In the genomic region with DNA sequence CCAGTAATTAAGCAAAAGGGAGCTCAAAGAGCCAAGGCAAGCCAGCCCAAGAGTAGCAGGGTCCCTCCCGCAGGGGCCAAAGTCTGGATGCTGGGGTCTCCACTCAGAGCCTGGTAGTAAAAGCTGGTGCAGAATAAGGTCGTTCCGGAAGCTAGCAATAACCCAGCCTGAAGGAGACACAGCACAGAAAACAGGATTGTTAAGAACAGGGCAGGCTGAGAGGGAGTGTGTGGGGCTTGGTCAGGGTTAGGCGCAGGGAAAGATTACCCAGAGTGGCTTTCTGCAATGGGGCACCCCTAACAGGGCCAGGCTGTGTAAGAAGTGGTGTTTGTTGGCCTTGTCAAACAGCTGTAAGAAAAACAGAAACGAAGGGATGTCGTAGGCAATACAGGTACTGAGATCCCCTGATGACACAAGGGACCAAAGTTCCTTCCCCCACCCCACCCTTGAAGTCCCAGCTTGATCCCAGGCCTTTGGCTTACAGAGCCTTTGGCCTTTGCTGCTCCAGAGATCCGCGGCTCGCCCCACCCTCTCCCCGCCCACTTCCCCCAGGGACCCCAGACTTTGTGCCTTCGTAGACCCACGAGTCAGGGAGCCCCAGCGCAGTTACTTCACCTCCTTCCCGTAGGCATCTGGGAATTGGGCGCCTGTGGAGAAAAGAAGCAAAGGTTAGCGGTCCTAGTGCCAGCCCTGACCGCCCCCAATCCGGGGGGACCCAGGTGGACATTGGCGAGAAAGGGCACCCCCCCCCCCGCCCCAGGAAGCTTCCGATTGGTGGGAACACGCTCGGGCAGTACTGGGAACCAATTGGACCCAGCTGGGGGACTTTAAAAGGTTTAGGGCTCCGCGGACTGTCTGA, we compare ENCODE assay signal across 8 cellular contexts. TPM values are rescaled to one million over a fixed set of nuclear protein-coding genes. Genes with fewer than 3 reads are reported as not detected.
DNase-seq lines count a peak whose midpoint lies in the region; ATAC-seq and TF ChIP-seq lines count a peak whose summit lies in the region.

No MANE protein-coding gene starts in this region.

- peak overlapping the region; percentile 71 to 78 for H3K9ac ChIP-seq in stomach smooth muscle (ENCODE audit: low read length in 2 of 2)

- H3K27me3 ChIP-seq in left lung (peaks cover 0 to 30% of the 10 kb centered on the region in 2 donors), stomach smooth muscle (ENCODE audit: control insufficient read depth in 1 of 2, insufficient read depth in 2 of 2, low read length in 2 of 2) (no peaks in the 10 kb centered on the region)

- ATAC-seq in left lung = peak; percentile 55

- H3K27ac ChIP-seq in caudate nucleus (ENCODE audit: low read depth, low read length) (peak overlapping the region; percentile 90), left lung (peak overlapping the region; percentile 87), stomach smooth muscle (ENCODE audit: low read length) (peak overlapping the region; percentile 79)

- TF ChIP-seq CTCF in left lung (IDR thresholded peaks at IDR 0.05) = no peak

- H3K4me1 ChIP-seq in left lung (peaks cover 7 to 26% of the 10 kb centered on the region in 2 donors), stomach smooth muscle (ENCODE audit: control insufficient read depth, insufficient read depth, low read length) (peaks cover 18% of the 10 kb centered on the region)

- H3K36me3 ChIP-seq in left lung (no peaks in the 10 kb centered on the region), stomach smooth muscle (ENCODE audit: control insufficient read depth in 2 of 2, insufficient read depth in 2 of 2, low read length in 2 of 2) (no peaks in the 10 kb centered on the region)

- H3K4me3 ChIP-seq in left lung = peak overlapping the region; percentile 57 to 59
- H3K4me3 ChIP-seq in stomach smooth muscle (ENCODE audit: low read length in 2 of 2) = peak overlapping the region; percentile 81 to 82

- intact Hi-C loops in left lung (cut with DNase I) = no loop called here

- DNase-seq in stimulated activated CD4-positive, alpha-beta T cell treated with anti-CD3 and anti-CD28 coated beads, Interleukin-2, amount 100 ng/mL, for 24 hours = peak; percentile 27 to 34
- no peak for DNase-seq in stimulated activated CD4-positive, alpha-beta T cell treated with anti-CD3 and anti-CD28 coated beads, Interleukin-2, amount 100 ng/mL, for 48 hours
- DNase-seq in RPMI7951 (ENCODE audit: low read depth) (peak; percentile 74), caudate nucleus (lab: John Stamatoyannopoulos, UW) (peak in 1 of 61 donors; percentile 66), left lung (no peak), globus pallidus (ENCODE audit: low spot score) (no peak), SKM-1 treated with dmso at 0.1 percent for 144 hours (lab: John Stamatoyannopoulos, UW; ENCODE audit: unreplicated experiment) (no peak)

- H3K9me3 ChIP-seq in left lung = no peaks in the 10 kb centered on the region
- H3K9me3 ChIP-seq in stomach smooth muscle (ENCODE audit: control insufficient read depth in 2 of 2, low read length in 2 of 2) = no peaks in the 10 kb centered on the region

RNA-seq across cellular contexts. Expression of a gene that starts 0.6 kb away (rescaled TPM):
- 177 and 229 TPM in 2 replicates for total RNA-seq in RPMI7951 (2014; rRNA removed; shearing (Covaris generic))
- total RNA-seq in left lung = 10 to 100 TPM; 50.7 to 56.0 TPM

RNA-seq across cellular contexts. Expression of a gene that starts 4.4 kb away (rescaled TPM):
- total RNA-seq in RPMI7951 (2014; rRNA removed; shearing (Covaris generic)) = 3.7 and 4.2 TPM in 2 replicates
- 10 to 100 TPM; 14.8 to 20.1 TPM for total RNA-seq in left lung

RNA-seq across cellular contexts. Expression of a gene that starts 8.9 kb away (rescaled TPM):
- 20.8 and 23.2 TPM in 2 replicates for total RNA-seq in RPMI7951 (2014; rRNA removed; shearing (Covaris generic))
- total RNA-seq in left lung = 10 to 100 TPM; 42.0 to 42.7 TPM

RNA-seq across cellular contexts. Expression of a gene that starts 16.9 kb away (rescaled TPM):
- 0.10 TPM in 1 of 2 replicates, not detected in the other for total RNA-seq in RPMI7951 (2014; rRNA removed; shearing (Covaris generic))
- not detected for total RNA-seq in left lung

RNA-seq across cellular contexts. Expression of a gene that starts 22.1 kb away (rescaled TPM):
- not detected in 2 replicates for total RNA-seq in RPMI7951 (2014; rRNA removed; shearing (Covaris generic))
- total RNA-seq in left lung = not detected

Comparison
In these comparisons a context has a peak if more than half of its experiments do, and no peak if none do; other contexts are left out.
1. DNase-seq: peak in stimulated activated CD4-positive, alpha-beta T cell treated with anti-CD3 and anti-CD28 coated beads, Interleukin-2, amount 100 ng/mL, for 24 hours (2 of 2) and RPMI7951 (single experiment); none in stimulated activated CD4-positive, alpha-beta T cell treated with anti-CD3 and anti-CD28 coated beads, Interleukin-2, amount 100 ng/mL, for 48 hours (0 of 2), left lung (0 of 2), globus pallidus (single experiment) and SKM-1 treated with dmso at 0.1 percent for 144 hours (single experiment).
2. Peak in every context shown above with its lines, with median percentiles within 50 percentile points of each other: H3K27ac ChIP-seq.